In genomic region chr6:95087394-95088097, GRCh38 we compare ENCODE assay signal across 12 cellular contexts.
DNase-seq lines count a peak whose midpoint lies in the region; ATAC-seq and TF ChIP-seq lines count a peak whose summit lies in the region.
"Had no signal": no experiment of that assay in that cellular context is flagged by ENCODE, and none has a peak within 500 bp of the region (broad histone marks: within the 10 kb centered on the region; RNA-seq: fewer than 3 reads in every experiment).

No MANE protein-coding gene starts in this region.

- CTCF ChIA-PET in AG04450 (lab: Charles Lee) = interaction anchor here (0.8 kb wide), 1 partner anchor 1664 kb away, joined by 3 read pairs; no protein-coding TSS in a partner anchor
- CTCF ChIA-PET in Panc1 (lab: Charles Lee) = no interaction called here

- TF ChIP-seq CTCF in AG04450 (IDR thresholded peaks at IDR 0.05; ENCODE audit: low read depth, low read length) = no peak
- TF ChIP-seq CTCF in Panc1 (IDR thresholded peaks at IDR 0.05) = no peak
- TF ChIP-seq CTCF in fibroblast of villous mesenchyme (IDR thresholded peaks at IDR 0.05; ENCODE audit: insufficient read depth, low read depth, low read length) = no peak
- TF ChIP-seq CTCF in suprapubic skin (IDR thresholded peaks at IDR 0.05) = no peak
- no peak for TF ChIP-seq CTCF in CD14-positive monocyte (IDR thresholded peaks at IDR 0.05)

- BruUV-seq in Panc1 (replicated peaks; lab: Mats Ljungman, UMichigan) = no TSS peak

- no peaks in the 10 kb centered on the region for H3K4me1 Mint-ChIP-seq in CD14-positive monocyte
- H3K4me1 Mint-ChIP-seq: central memory CD8-positive, alpha-beta T cell; naive B cell had no signal

- in situ Hi-C loops in Panc1 (cut with HindIII; ENCODE audit: low pct_unique_long_range_greater_than_20kb, low sequenced_read_pairs) = no loop called here

- intact Hi-C loops in Panc1 (cut with micrococcal nuclease; ENCODE audit: unreplicated experiment) = no loop called here
- intact Hi-C loops in CD14-positive monocyte (cut with micrococcal nuclease) = no loop called here

- no peak for TF ChIP-seq POLR2A in suprapubic skin (IDR thresholded peaks at IDR 0.05)

- H3K36me3 ChIP-seq in Panc1 (ENCODE audit: control insufficient read depth, insufficient read depth, low read length) (no peaks in the 10 kb centered on the region), suprapubic skin (no peaks in the 10 kb centered on the region)

- H3K4me3 Mint-ChIP-seq in CD14-positive monocyte = no peak overlapping the region
- H3K4me3 Mint-ChIP-seq: central memory CD8-positive, alpha-beta T cell; naive B cell had no signal

- no peak overlapping the region for H3K27ac ChIP-seq in AG04450 (ENCODE audit: low read depth, low read length)
- no peak overlapping the region for H3K27ac ChIP-seq in Panc1 (ENCODE audit: low read length)
- H3K27ac ChIP-seq in suprapubic skin = no peak overlapping the region
- H3K27ac ChIP-seq: C4-2B had no signal

- H3K27me3 Mint-ChIP-seq in CD14-positive monocyte (ENCODE audit: low read depth in 3 of 3) = peaks cover 0 to 3% (median 0%) of the 10 kb centered on the region in 3 donors
- H3K27me3 Mint-ChIP-seq: central memory CD8-positive, alpha-beta T cell; naive B cell had no signal

- peaks cover 0 to 3% (median 0%) of the 10 kb centered on the region in 7 donors for H3K9me3 Mint-ChIP-seq in CD14-positive monocyte
- H3K9me3 Mint-ChIP-seq: central memory CD8-positive, alpha-beta T cell; naive B cell had no signal

- POLR2A ChIA-PET in AG04450 (lab: Yijun Ruan, JAX) = no interaction called here
- POLR2A ChIA-PET in Panc1 (lab: Charles Lee) = no interaction called here

- DNase-seq in AG04450 (ENCODE audit: low read depth, low spot score) (peak; percentile 72), NCI-H1092 (lab: John Stamatoyannopoulos, UW) (peak; percentile 92), Panc1 (ENCODE audit: low read depth, low spot score) (peak; percentile 73), fibroblast of villous mesenchyme (ENCODE audit: low read depth) (peak; percentile 16), GM19238 (ENCODE audit: insufficient read length, low spot score) (no peak), suprapubic skin (ENCODE audit: low spot score in 2 of 2) (no peak), CD14-positive monocyte (ENCODE audit: low spot score) (no peak)
- DNase-seq: naive B cell; stimulated activated naive CD4-positive, alpha-beta T cell had no signal

- ATAC-seq in Panc1 = peak; percentile 91
- no peak for ATAC-seq in HG02678 (IDR thresholded peaks at IDR 0.05; ENCODE audit: unreplicated experiment)

- WGBS in suprapubic skin = 21% methylated on average over 8 of the region's 8 CpGs

- TF ChIP-seq EP300 in suprapubic skin (IDR thresholded peaks at IDR 0.05) = no peak

- H3K27me3 ChIP-seq in AG04450 (ENCODE audit: control insufficient read depth, insufficient read depth, low read length) = no peaks in the 10 kb centered on the region
- H3K27me3 ChIP-seq in Panc1 (ENCODE audit: control insufficient read depth, insufficient read depth, low read length) = no peaks in the 10 kb centered on the region
- H3K27me3 ChIP-seq in suprapubic skin = peaks cover 6% of the 10 kb centered on the region

- no peak overlapping the region for H3K4me3 ChIP-seq in AG04450 (ENCODE audit: low read depth, low read length)
- peak overlapping the region in 1 of 2 experiments; percentile 17; a peak in 1 of 4 replicates for H3K4me3 ChIP-seq in Panc1 (ENCODE audit: low read depth in 2 of 2, low read length in 2 of 2)
- no peak overlapping the region for H3K4me3 ChIP-seq in fibroblast of villous mesenchyme (ENCODE audit: low read depth, low read length)
- no peak overlapping the region for H3K4me3 ChIP-seq in suprapubic skin

- H3K4me1 ChIP-seq in Panc1 (ENCODE audit: control insufficient read depth, insufficient read depth, low read length) = peaks cover 10% of the 10 kb centered on the region
- no peaks in the 10 kb centered on the region for H3K4me1 ChIP-seq in suprapubic skin

- H3K9me3 ChIP-seq in AG04450 (ENCODE audit: control insufficient read depth, insufficient read depth, low read length) = peaks cover 10% of the 10 kb centered on the region; the same call in 1 of the 2 replicates
- no peaks in the 10 kb centered on the region for H3K9me3 ChIP-seq in Panc1 (ENCODE audit: control insufficient read depth, insufficient read depth, low read depth, low read length)
- H3K9me3 ChIP-seq in suprapubic skin = no peaks in the 10 kb centered on the region

- H3K36me3 Mint-ChIP-seq in CD14-positive monocyte = no peaks in the 10 kb centered on the region
- H3K36me3 Mint-ChIP-seq: naive B cell had no signal

- no peak overlapping the region for H3K27ac Mint-ChIP-seq in CD14-positive monocyte
- H3K27ac Mint-ChIP-seq: naive B cell had no signal

Comparison
In these comparisons a context has a peak if more than half of its experiments do, and no peak if none do; other contexts are left out.
1. DNase-seq: peak in AG04450 (single experiment), NCI-H1092 (single experiment), Panc1 (single experiment) and fibroblast of villous mesenchyme (single experiment); none in GM19238 (single experiment), suprapubic skin (0 of 2) and CD14-positive monocyte (single experiment).